In genomic region chr21:34180406-34180805, GRCh38 we compare ENCODE assay signal across 21 cellular contexts.
A peak's percentile ranks its signal among the peaks of the same experiment; 100 is the strongest.
DNase-seq lines count a peak whose midpoint lies in the region; ATAC-seq and TF ChIP-seq lines count a peak whose summit lies in the region.
"Had no signal": no experiment of that assay in that cellular context is flagged by ENCODE, and none has a peak within 500 bp of the region (broad histone marks: within the 10 kb centered on the region; RNA-seq: fewer than 3 reads in every experiment).

No MANE protein-coding gene starts in this region.

- no peak for TF ChIP-seq POLR2A in stomach (IDR thresholded peaks at IDR 0.05)

- peaks cover 25% of the 10 kb centered on the region for H3K27me3 ChIP-seq in HUES64 (ENCODE audit: insufficient read depth, low read length)
- H3K27me3 ChIP-seq in endodermal cell (ENCODE audit: control insufficient read depth, insufficient read depth, low read length, poor library complexity, severe bottlenecking), result no peaks in the 10 kb centered on the region
- no peaks in the 10 kb centered on the region for H3K27me3 ChIP-seq in stomach
- H3K27me3 ChIP-seq in CD4-positive, alpha-beta memory T cell (ENCODE audit: insufficient read depth, low read length), result no peaks in the 10 kb centered on the region

- H3K9ac ChIP-seq in HUES64 (ENCODE audit: low read depth, low read length), result 0 out of 2 replicates have a peak overlapping the region, but pooled peaks have one; percentile 37
- no peak overlapping the region for H3K9ac ChIP-seq in endodermal cell (ENCODE audit: extremely low read depth, low read length, poor library complexity, severe bottlenecking)

- H3K4me3 ChIP-seq in HUES64 (ENCODE audit: low read length) (peak overlapping the region; percentile 43), endodermal cell (ENCODE audit: low read length) (no peak overlapping the region), stomach (no peak overlapping the region)
- no peak overlapping the region for H3K4me3 ChIP-seq in CD4-positive, alpha-beta memory T cell (ENCODE audit: low read length in 2 of 2)

- no peaks in the 10 kb centered on the region for H3K9me3 Mint-ChIP-seq in endodermal cell
- peaks cover 2 to 17% (median 6%) of the 10 kb centered on the region in 8 donors for H3K9me3 Mint-ChIP-seq in CD4-positive, alpha-beta memory T cell

- no peak overlapping the region for H3K4me3 Mint-ChIP-seq in endodermal cell
- H3K4me3 Mint-ChIP-seq in CD4-positive, alpha-beta memory T cell, result no peak overlapping the region
- H3K4me3 Mint-ChIP-seq: memory B cell; stimulated activated naive CD8-positive, alpha-beta T cell treated with anti-CD3 and anti-CD28 coated beads, Interleukin-15, Interleukin-2, amounts not matched to agents 100 ng/mL and 50 ng/mL, for 24 hours had no signal

- TF ChIP-seq EP300 in stomach (IDR thresholded peaks at IDR 0.05), result no peak

- ATAC-seq in HG02973 (IDR thresholded peaks at IDR 0.05; ENCODE audit: unreplicated experiment), result no peak
- no peak for ATAC-seq in HG02798 (IDR thresholded peaks at IDR 0.05; ENCODE audit: poor library complexity, unreplicated experiment)
- ATAC-seq: HCT116 had no signal

- CTCF ChIA-PET in CD4-positive, alpha-beta memory T cell (lab: Charles Lee; ENCODE audit: partially characterized antibody), result no interaction called here

- POLR2A ChIA-PET in CD4-positive, alpha-beta memory T cell (lab: Charles Lee; ENCODE audit: partially characterized antibody), result no interaction called here

- peaks cover 42% of the 10 kb centered on the region for H3K4me1 Mint-ChIP-seq in endodermal cell
- H3K4me1 Mint-ChIP-seq in CD4-positive, alpha-beta memory T cell, result no peaks in the 10 kb centered on the region
- H3K4me1 Mint-ChIP-seq: memory B cell had no signal

- H3K36me3 Mint-ChIP-seq in endodermal cell (ENCODE audit: low read depth), result peaks cover 1% of the 10 kb centered on the region
- peaks cover 0 to 2% of the 10 kb centered on the region in 2 donors for H3K36me3 Mint-ChIP-seq in CD4-positive, alpha-beta memory T cell

- H3K36me3 ChIP-seq in HUES64 (ENCODE audit: insufficient read depth, low read length) (no peaks in the 10 kb centered on the region), endodermal cell (ENCODE audit: control insufficient read depth, insufficient read depth, low read length) (peaks cover 5% of the 10 kb centered on the region), stomach (no peaks in the 10 kb centered on the region)
- no peaks in the 10 kb centered on the region for H3K36me3 ChIP-seq in CD4-positive, alpha-beta memory T cell (ENCODE audit: insufficient read depth, low read length)

- TF ChIP-seq CTCF in endodermal cell (conservative IDR thresholded peaks at IDR 0.05), result no peak
- no peak for TF ChIP-seq CTCF in stomach (IDR thresholded peaks at IDR 0.05)

- peaks cover 36% of the 10 kb centered on the region for H3K4me1 ChIP-seq in HUES64 (ENCODE audit: insufficient read depth, low read length)
- no peaks in the 10 kb centered on the region for H3K4me1 ChIP-seq in endodermal cell (ENCODE audit: control insufficient read depth, insufficient read depth, low read length)
- peaks cover 0 to 33% (median 9%) of the 10 kb centered on the region in 4 donors for H3K4me1 ChIP-seq in stomach
- H3K4me1 ChIP-seq in CD4-positive, alpha-beta memory T cell (ENCODE audit: insufficient read depth, low read length), result no peaks in the 10 kb centered on the region

- H3K27ac ChIP-seq in HUES64 (ENCODE audit: low read depth, low read length) (no peak overlapping the region), endodermal cell (ENCODE audit: low read depth, low read length) (peak overlapping the region; percentile 84), stomach (peak overlapping the region in 3 of 5 donors; percentile 2 to 62 (median 43))
- no peak overlapping the region for H3K27ac ChIP-seq in CD4-positive, alpha-beta memory T cell (ENCODE audit: low read depth, low read length)
- H3K27ac ChIP-seq: epithelial cell of prostate, HL-60 had no signal

- H3K27me3 Mint-ChIP-seq in endodermal cell (ENCODE audit: insufficient read depth), result peaks cover 19% of the 10 kb centered on the region
- no peaks in the 10 kb centered on the region for H3K27me3 Mint-ChIP-seq in CD4-positive, alpha-beta memory T cell
- H3K27me3 Mint-ChIP-seq: memory B cell; stimulated activated naive CD8-positive, alpha-beta T cell treated with anti-CD3 and anti-CD28 coated beads, Interleukin-15, Interleukin-2, amounts not matched to agents 100 ng/mL and 50 ng/mL, for 24 hours had no signal

- DNase-seq in endodermal cell, result no peak
- peak; percentile 35 for DNase-seq in medulla oblongata (ENCODE audit: extremely low spot score)
- no peak for DNase-seq in stomach
- DNase-seq in NCI-H1048 (lab: John Stamatoyannopoulos, UW), result no peak
- DNase-seq in CD4-positive, alpha-beta memory T cell, result no peak
- DNase-seq: activated CD4-positive, alpha-beta T cell treated with anti-CD3 and anti-CD28 coated beads, Interleukin-2, amount 50 U/mL, for 48 hours; activated naive CD4-positive, alpha-beta T cell treated with Interleukin-2 at 50 U/mL for 16 hours; activated T-cell treated with anti-CD3 and anti-CD28 coated beads, Interleukin-2, amount 50 U/mL, for 1 hour; COR-L47; KBM-7; NCI-H2081 treated with DMSO at 0.1 percent for 48 hours; NCI-H510A treated with DMSO at 0.1 percent for 48 hours; stimulated activated CD4-positive, alpha-beta T cell treated with anti-CD3 and anti-CD28 coated beads, Interleukin-1b, Interleukin-23, amount 100 ng/mL, for 48 hours had no signal

- no peaks in the 10 kb centered on the region for H3K9me3 ChIP-seq in HUES64 (ENCODE audit: insufficient read depth, low read depth, low read length)
- H3K9me3 ChIP-seq in endodermal cell (ENCODE audit: control insufficient read depth, low read length), result no peaks in the 10 kb centered on the region
- H3K9me3 ChIP-seq in stomach, result no peaks in the 10 kb centered on the region
- H3K9me3 ChIP-seq in CD4-positive, alpha-beta memory T cell (ENCODE audit: control insufficient read depth in 1 of 2, low read length in 2 of 2), result no peaks in the 10 kb centered on the region

- intact Hi-C loops in stomach (cut with DNase I; ENCODE audit: low total_unique reads), result loop anchor here (10.0 kb wide), 1 partner anchor 96 kb away; no protein-coding TSS in a partner anchor
- intact Hi-C loops in CD4-positive, alpha-beta memory T cell (cut with micrococcal nuclease), result no loop called here

- WGBS in HUES64, result 53% methylated on average over 4 of the region's 4 CpGs
- 73 to 77% methylated on average over 2 to 4 of the region's 4 CpGs for WGBS in endodermal cell (ENCODE audit: insufficient coverage in 1 of 2, insufficient read length in 1 of 2), 2 experiments
- WGBS in stomach, 5 donors, result 53 to 73% (median 69%) methylated on average over 4 of the region's 4 CpGs

- no peak overlapping the region for H3K27ac Mint-ChIP-seq in endodermal cell
- no peak overlapping the region for H3K27ac Mint-ChIP-seq in CD4-positive, alpha-beta memory T cell
- H3K27ac Mint-ChIP-seq: memory B cell; stimulated activated naive CD8-positive, alpha-beta T cell treated with anti-CD3 and anti-CD28 coated beads, Interleukin-15, Interleukin-2, amounts not matched to agents 100 ng/mL and 50 ng/mL, for 24 hours had no signal

Comparison
In these comparisons a context has a peak if more than half of its experiments do, and no peak if none do; other contexts are left out.
1. H3K27ac ChIP-seq: peak in endodermal cell (single experiment) and stomach (3 of 5); none in HUES64 (single experiment) and CD4-positive, alpha-beta memory T cell (single experiment).